In the genomic region with DNA sequence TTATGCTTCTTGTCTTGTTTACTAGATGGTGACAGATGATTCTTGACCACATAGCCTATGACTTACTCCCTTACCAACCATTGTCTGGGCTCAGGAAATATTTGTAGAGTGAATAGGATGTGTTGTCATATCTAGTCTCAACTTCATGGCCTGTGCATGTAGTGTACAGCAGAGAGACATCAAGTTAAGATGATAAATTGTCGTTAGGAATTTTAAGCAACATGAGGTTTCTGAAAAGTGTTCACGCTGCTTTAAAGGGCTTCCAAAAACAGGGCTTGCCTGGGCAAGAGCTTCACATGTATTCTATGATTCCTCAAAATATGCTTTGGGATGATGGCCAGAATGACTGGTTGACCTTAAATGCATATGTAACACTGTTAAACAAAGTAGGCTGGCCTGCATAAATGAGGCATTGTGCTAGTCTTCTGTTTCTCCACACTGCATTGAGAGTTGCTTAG, we compare ENCODE assay signal across 17 cellular contexts.
A peak's percentile ranks its signal among the peaks of the same experiment; 100 is the strongest.
DNase-seq lines count a peak whose midpoint lies in the region; ATAC-seq and TF ChIP-seq lines count a peak whose summit lies in the region.
"Had no signal": no experiment of that assay in that cellular context is flagged by ENCODE, and none has a peak within 500 bp of the region (broad histone marks: within the 10 kb centered on the region; RNA-seq: fewer than 3 reads in every experiment).

No MANE protein-coding gene starts in this region.

- ATAC-seq in HG03469 (IDR thresholded peaks at IDR 0.05; ENCODE audit: unreplicated experiment) (no peak), omental fat pad (ENCODE audit: low FRiP score) (no peak)
- no peak for ATAC-seq in activated CD4-positive, CD25-positive, alpha-beta regulatory T cell treated with anti-CD3 and anti-CD28 coated beads, Interleukin-2, amount 50 U/mL, for 24 hours
- ATAC-seq: activated T-cell treated with anti-CD3 and anti-CD28 coated beads, Interleukin-2, amount 50 U/mL, for 72 hours; mucosa of descending colon had no signal

- no peaks in the 10 kb centered on the region for H3K9me3 ChIP-seq in BLaER1
- H3K9me3 ChIP-seq: ascending aorta, mucosa of descending colon had no signal

- H3K4me2 ChIP-seq in BLaER1 = 0 out of 2 replicates have a peak overlapping the region, but pooled peaks have one; percentile 41

- no peak for TF ChIP-seq CTCF in omental fat pad (IDR thresholded peaks at IDR 0.05)

- H3K9ac ChIP-seq in BLaER1 = no peak overlapping the region

- no peak overlapping the region for H3K27ac ChIP-seq in BLaER1
- H3K27ac ChIP-seq: ascending aorta had no signal

- no peak overlapping the region for H3K4me3 ChIP-seq in BLaER1
- H3K4me3 ChIP-seq: ascending aorta, mucosa of descending colon had no signal

- no peaks in the 10 kb centered on the region for H3K27me3 ChIP-seq in BLaER1
- H3K27me3 ChIP-seq: ascending aorta had no signal

- H3K4me1 ChIP-seq in BLaER1 = peaks cover 14% of the 10 kb centered on the region

- no peaks in the 10 kb centered on the region for H3K36me3 ChIP-seq in BLaER1
- H3K36me3 ChIP-seq: ascending aorta had no signal

- DNase-seq in NCI-H526 treated with DMSO at 0.1 percent for 48 hours (lab: John Stamatoyannopoulos, UW) = peak; percentile 95
- peak; percentile 37 for DNase-seq in dermis blood vessel endothelial cell
- peak; percentile 76 for DNase-seq in kidney tubule cell (ENCODE audit: low spot score)
- DNase-seq in SHP77 (lab: John Stamatoyannopoulos, UW) = no peak
- DNase-seq in omental fat pad (ENCODE audit: low spot score) = no peak
- DNase-seq: activated CD4-positive, alpha-beta T cell treated with anti-CD3 and anti-CD28 coated beads for 48 hours; activated T-cell treated with anti-CD3 and anti-CD28 coated beads, Interleukin-2, amount 50 U/mL, for 72 hours; DMS79; KG1; mucosa of descending colon; retina; stimulated activated naive CD4-positive, alpha-beta T cell treated with Interleukin-2 at 50 U/mL for 16 hours; T-helper 1 cell had no signal

- no peaks in the 10 kb centered on the region for H4K20me1 ChIP-seq in BLaER1

Comparison
In these comparisons a context has a peak if more than half of its experiments do, and no peak if none do; other contexts are left out.
1. DNase-seq: peak in NCI-H526 treated with DMSO at 0.1 percent for 48 hours (single experiment), dermis blood vessel endothelial cell (single experiment) and kidney tubule cell (single experiment); none in SHP77 (0 of 2) and omental fat pad (single experiment).